15 cellular contexts compared by ENCODE assay signal in genomic region chr1:245062906-245063305, GRCh38.
DNase-seq lines count a peak whose midpoint lies in the region; ATAC-seq, FAIRE-seq and TF ChIP-seq lines count a peak whose summit lies in the region.
"Had no signal": no experiment of that assay in that cellular context is flagged by ENCODE, and none has a peak within 500 bp of the region (broad histone marks: within the 10 kb centered on the region; RNA-seq: fewer than 3 reads in every experiment).

No MANE protein-coding gene starts in this region.

- in situ Hi-C loops in GM12878 (cut with MboI), result no loop called here

- no peaks in the 10 kb centered on the region for H3K4me1 ChIP-seq in GM12878 (ENCODE audit: control insufficient read depth, insufficient read depth, low read length)

- no peak overlapping the region for H3K27ac ChIP-seq in GM12878 (ENCODE audit: control insufficient read depth, insufficient read depth)
- H3K27ac ChIP-seq: A549 had no signal

- no peak for TF ChIP-seq EP300 in GM12878 (IDR thresholded peaks at IDR 0.05; ENCODE audit: borderline replicate concordance in 1 of 2, control insufficient read depth in 1 of 2, low read depth in 2 of 2, low read length in 2 of 2)

- H3K4me2 ChIP-seq in GM12878 (ENCODE audit: control insufficient read depth, insufficient read depth), result no peak overlapping the region
- H3K4me2 ChIP-seq: A549 had no signal

- no peaks in the 10 kb centered on the region; a peak in 1 of 4 replicates for H3K27me3 ChIP-seq in GM12878 (replicated peaks in 1 of 2; ENCODE audit: control insufficient read depth in 2 of 2, insufficient read depth in 2 of 2, low read length in 1 of 2)

- ATAC-seq in GM12878 (peak; percentile 37), GM19328 (IDR thresholded peaks at IDR 0.05; ENCODE audit: unreplicated experiment) (no peak)
- ATAC-seq in stimulated activated naive CD8-positive, alpha-beta T cell treated with anti-CD3 and anti-CD28 coated beads, Interleukin-15, Interleukin-2, amounts not matched to agents 100 U/mL and 50 U/mL, for 24 hours, result peak; percentile 52
- ATAC-seq: A549; CD8-positive, alpha-beta T cell had no signal

- no peak overlapping the region for H3K4me3 ChIP-seq in GM12878
- H3K4me3 ChIP-seq: A549 had no signal

- no peaks in the 10 kb centered on the region for H4K20me1 ChIP-seq in GM12878 (ENCODE audit: control insufficient read depth, insufficient read depth)

- RAD21 ChIA-PET in GM12878 (lab: Charles Lee; ENCODE audit: unreplicated experiment), result no interaction called here

- TF ChIP-seq CTCF in GM12878 (IDR thresholded peaks at IDR 0.05 in 2 of 3, conservative IDR thresholded peaks at IDR 0.05 in 1 of 3; ENCODE audit: control insufficient read depth in 2 of 3, extremely low read depth in 1 of 3, insufficient read depth in 1 of 3, low read depth in 3 of 3, low read length in 3 of 3), result no peak

- H2AFZ ChIP-seq in GM12878 (ENCODE audit: control insufficient read depth, low read depth, low read length), result no peak overlapping the region

- no peak for TF ChIP-seq RAD21 in GM12878 (IDR thresholded peaks at IDR 0.05; ENCODE audit: insufficient read depth, low read depth, low read length)

- SMC1A ChIA-PET in GM12878 (lab: Charles Lee; ENCODE audit: uncharacterized antibody, unreplicated experiment), result no interaction called here

- POLR2A ChIA-PET in GM12878 (lab: Charles Lee), result no interaction called here

- no TSS peak for BruUV-seq in GM12878 (replicated peaks; lab: Mats Ljungman, UMichigan)

- FAIRE-seq in GM12878 (lab: Jason Lieb, UNC), result no peak
- FAIRE-seq: A549, GM19239, H1 had no signal

- no peaks in the 10 kb centered on the region for H3K36me3 ChIP-seq in GM12878 (ENCODE audit: control insufficient read depth in 2 of 2, insufficient read depth in 2 of 2, low read length in 1 of 2)

- 11% methylated on average over 3 of the region's 3 CpGs for WGBS in GM12878 (ENCODE audit: insufficient coverage, insufficient replicate concordance, low lambda C conversion rate, missing lambda C conversion rate)

- no peak overlapping the region for H3K9ac ChIP-seq in GM12878 (ENCODE audit: control insufficient read depth, insufficient read depth, low read length)

- no peaks in the 10 kb centered on the region for H3K9me3 ChIP-seq in GM12878 (replicated peaks; ENCODE audit: control insufficient read depth, insufficient read depth, low read length)
- H3K9me3 ChIP-seq: A549, Caco-2 had no signal

- H3K79me2 ChIP-seq in GM12878 (ENCODE audit: control insufficient read depth, insufficient read depth, low read length), result no peaks in the 10 kb centered on the region

- peak; percentile 8 for DNase-seq in HT1080 (ENCODE audit: low read depth)
- DNase-seq in HuH-7 (ENCODE audit: low spot score), result peak; percentile 10
- no peak for DNase-seq in GM12878 (ENCODE audit: low read depth, low spot score)
- no peak for DNase-seq in stimulated activated naive CD8-positive, alpha-beta T cell treated with anti-CD3 and anti-CD28 coated beads, Interleukin-15, Interleukin-2, amounts not matched to agents 100 U/mL and 50 U/mL, for 24 hours
- no peak for DNase-seq in AG20443 (ENCODE audit: low spot score)
- DNase-seq: Caco-2; CD8-positive, alpha-beta T cell; DND-41; GDM1; HCEC 1CT; HFFc6 had no signal

- TF ChIP-seq POLR2A in GM12878 (IDR thresholded peaks at IDR 0.05; ENCODE audit: low read depth, low read length), result no peak

- CTCF ChIA-PET in GM12878 (lab: Yijun Ruan, JAX), result no interaction called here

- intact Hi-C loops in GM12878 (cut with micrococcal nuclease; ENCODE audit: unreplicated experiment), result no loop called here

TF ChIP-seq in GM12878, 131 proteins besides CTCF, POLR2A, EP300 and RAD21:
- TF ChIP-seq STAT1 (conservative IDR thresholded peaks at IDR 0.05) (no peak), CREM (IDR thresholded peaks at IDR 0.05; ENCODE audit: low read depth) (no peak), YY1 (IDR thresholded peaks at IDR 0.05; ENCODE audit: low read depth, low read length) (no peak), EED (IDR thresholded peaks at IDR 0.05; ENCODE audit: low read depth) (no peak), HDAC6 (IDR thresholded peaks at IDR 0.05; ENCODE audit: unreplicated experiment) (no peak), CUX1 (IDR thresholded peaks at IDR 0.05; ENCODE audit: insufficient replicate concordance, low read depth, low read length) (no peak), MXI1 (IDR thresholded peaks at IDR 0.05; ENCODE audit: low read depth, low read length) (no peak), MTA3 (IDR thresholded peaks at IDR 0.05; ENCODE audit: borderline replicate concordance, low read length) (no peak), SKIL (IDR thresholded peaks at IDR 0.05; ENCODE audit: low read depth, poor library complexity, severe bottlenecking) (no peak), MYB (IDR thresholded peaks at IDR 0.05; ENCODE audit: borderline replicate concordance, low read depth, low read length) (no peak), SIN3A (IDR thresholded peaks at IDR 0.05; ENCODE audit: low read depth, low read length) (no peak), RBBP5 (conservative IDR thresholded peaks at IDR 0.05) (no peak), ZNF274 (IDR thresholded peaks at IDR 0.05; ENCODE audit: insufficient read depth, insufficient read length) (no peak), SREBF2 (IDR thresholded peaks at IDR 0.05; ENCODE audit: low read length) (no peak)

Comparison
In these comparisons a context has a peak if more than half of its experiments do, and no peak if none do; other contexts are left out.
1. DNase-seq: peak in HT1080 (single experiment) and HuH-7 (single experiment); none in GM12878 (single experiment), stimulated activated naive CD8-positive, alpha-beta T cell treated with anti-CD3 and anti-CD28 coated beads, Interleukin-15, Interleukin-2, amounts not matched to agents 100 U/mL and 50 U/mL, for 24 hours (single experiment) and AG20443 (single experiment).